1 cellular context compared by ENCODE assay signal in the genomic region with DNA sequence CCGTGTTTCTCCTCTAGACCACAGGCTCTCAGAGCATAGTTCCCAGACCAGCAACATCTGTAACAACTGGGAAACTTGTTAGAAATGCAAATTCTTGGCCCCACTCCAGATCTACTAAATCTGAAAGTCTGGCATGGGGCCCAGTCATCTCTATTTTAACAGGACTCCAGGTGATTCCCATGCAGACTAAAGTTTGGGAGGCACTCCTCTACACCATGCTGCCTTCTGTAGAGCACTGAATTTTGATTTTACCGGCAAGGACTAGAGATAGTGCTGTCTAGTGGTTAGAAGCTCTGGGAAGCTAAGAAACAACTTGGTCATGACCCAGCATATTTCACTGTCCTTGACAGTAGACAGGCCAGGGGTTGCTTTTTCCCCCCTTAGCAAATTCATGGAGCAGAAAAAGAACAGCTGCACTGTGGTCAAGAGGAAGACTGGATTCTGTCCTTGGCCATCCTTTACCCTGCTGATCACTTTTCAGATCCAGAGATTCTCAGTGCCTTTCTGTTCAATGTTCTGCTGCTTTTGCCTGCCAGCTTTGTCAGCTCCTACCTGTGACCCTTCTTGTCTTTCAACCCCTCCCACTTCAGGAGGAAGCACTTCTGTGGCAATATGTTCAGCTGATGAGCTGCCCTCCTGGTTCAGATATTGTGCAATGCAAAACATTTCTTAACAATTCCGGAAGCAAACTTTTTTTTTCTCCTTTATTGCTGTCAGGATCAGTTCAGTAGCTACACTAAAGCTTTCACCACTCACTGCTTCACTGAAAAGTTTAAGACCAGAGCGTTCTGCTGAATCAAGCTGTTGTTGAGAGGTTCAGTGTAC.
TF ChIP-seq lines count a peak whose summit lies in the region.

No MANE protein-coding gene starts in this region.

TF ChIP-seq in K562, 482 proteins besides CTCF, POLR2A, EP300 and RAD21 (continued from another document and continues in another):
- TF ChIP-seq, protein P1, sequence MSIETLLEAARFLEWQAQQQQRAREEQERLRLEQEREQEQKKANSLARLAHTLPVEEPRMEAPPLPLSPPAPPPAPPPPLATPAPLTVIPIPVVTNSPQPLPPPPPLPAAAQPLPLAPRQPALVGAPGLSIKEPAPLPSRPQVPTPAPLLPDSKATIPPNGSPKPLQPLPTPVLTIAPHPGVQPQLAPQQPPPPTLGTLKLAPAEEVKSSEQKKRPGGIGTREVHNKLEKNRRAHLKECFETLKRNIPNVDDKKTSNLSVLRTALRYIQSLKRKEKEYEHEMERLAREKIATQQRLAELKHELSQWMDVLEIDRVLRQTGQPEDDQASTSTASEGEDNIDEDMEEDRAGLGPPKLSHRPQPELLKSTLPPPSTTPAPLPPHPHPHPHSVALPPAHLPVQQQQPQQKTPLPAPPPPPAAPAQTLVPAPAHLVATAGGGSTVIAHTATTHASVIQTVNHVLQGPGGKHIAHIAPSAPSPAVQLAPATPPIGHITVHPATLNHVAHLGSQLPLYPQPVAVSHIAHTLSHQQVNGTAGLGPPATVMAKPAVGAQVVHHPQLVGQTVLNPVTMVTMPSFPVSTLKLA (conservative IDR thresholded peaks at IDR 0.05): 0 out of 4 replicates have a peak, but pooled peaks of 1 of the 2 experiments have one; percentile 31
- no peak for TF ChIP-seq NR2F6 (CRISPR knock-in tag; IDR thresholded peaks at IDR 0.05)
- TF ChIP-seq, protein P2, sequence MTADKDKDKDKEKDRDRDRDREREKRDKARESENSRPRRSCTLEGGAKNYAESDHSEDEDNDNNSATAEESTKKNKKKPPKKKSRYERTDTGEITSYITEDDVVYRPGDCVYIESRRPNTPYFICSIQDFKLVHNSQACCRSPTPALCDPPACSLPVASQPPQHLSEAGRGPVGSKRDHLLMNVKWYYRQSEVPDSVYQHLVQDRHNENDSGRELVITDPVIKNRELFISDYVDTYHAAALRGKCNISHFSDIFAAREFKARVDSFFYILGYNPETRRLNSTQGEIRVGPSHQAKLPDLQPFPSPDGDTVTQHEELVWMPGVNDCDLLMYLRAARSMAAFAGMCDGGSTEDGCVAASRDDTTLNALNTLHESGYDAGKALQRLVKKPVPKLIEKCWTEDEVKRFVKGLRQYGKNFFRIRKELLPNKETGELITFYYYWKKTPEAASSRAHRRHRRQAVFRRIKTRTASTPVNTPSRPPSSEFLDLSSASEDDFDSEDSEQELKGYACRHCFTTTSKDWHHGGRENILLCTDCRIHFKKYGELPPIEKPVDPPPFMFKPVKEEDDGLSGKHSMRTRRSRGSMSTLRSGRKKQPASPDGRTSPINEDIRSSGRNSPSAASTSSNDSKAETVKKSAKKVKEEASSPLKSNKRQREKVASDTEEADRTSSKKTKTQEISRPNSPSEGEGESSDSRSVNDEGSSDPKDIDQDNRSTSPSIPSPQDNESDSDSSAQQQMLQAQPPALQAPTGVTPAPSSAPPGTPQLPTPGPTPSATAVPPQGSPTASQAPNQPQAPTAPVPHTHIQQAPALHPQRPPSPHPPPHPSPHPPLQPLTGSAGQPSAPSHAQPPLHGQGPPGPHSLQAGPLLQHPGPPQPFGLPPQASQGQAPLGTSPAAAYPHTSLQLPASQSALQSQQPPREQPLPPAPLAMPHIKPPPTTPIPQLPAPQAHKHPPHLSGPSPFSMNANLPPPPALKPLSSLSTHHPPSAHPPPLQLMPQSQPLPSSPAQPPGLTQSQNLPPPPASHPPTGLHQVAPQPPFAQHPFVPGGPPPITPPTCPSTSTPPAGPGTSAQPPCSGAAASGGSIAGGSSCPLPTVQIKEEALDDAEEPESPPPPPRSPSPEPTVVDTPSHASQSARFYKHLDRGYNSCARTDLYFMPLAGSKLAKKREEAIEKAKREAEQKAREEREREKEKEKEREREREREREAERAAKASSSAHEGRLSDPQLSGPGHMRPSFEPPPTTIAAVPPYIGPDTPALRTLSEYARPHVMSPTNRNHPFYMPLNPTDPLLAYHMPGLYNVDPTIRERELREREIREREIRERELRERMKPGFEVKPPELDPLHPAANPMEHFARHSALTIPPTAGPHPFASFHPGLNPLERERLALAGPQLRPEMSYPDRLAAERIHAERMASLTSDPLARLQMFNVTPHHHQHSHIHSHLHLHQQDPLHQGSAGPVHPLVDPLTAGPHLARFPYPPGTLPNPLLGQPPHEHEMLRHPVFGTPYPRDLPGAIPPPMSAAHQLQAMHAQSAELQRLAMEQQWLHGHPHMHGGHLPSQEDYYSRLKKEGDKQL (CRISPR knock-in tag; IDR thresholded peaks at IDR 0.05; ENCODE audit: borderline replicate concordance): no peak
- no peak for TF ChIP-seq XRCC4 (IDR thresholded peaks at IDR 0.05; ENCODE audit: extremely low read depth, insufficient read depth, insufficient read length)
- TF ChIP-seq ZNF263 (CRISPR knock-in tag; IDR thresholded peaks at IDR 0.05; ENCODE audit: borderline replicate concordance): no peak
- TF ChIP-seq CBX8 (IDR thresholded peaks at IDR 0.05; ENCODE audit: borderline replicate concordance, extremely low read depth, low read depth, low read length, poor library complexity, severe bottlenecking): no peak
- TF ChIP-seq, protein P3, sequence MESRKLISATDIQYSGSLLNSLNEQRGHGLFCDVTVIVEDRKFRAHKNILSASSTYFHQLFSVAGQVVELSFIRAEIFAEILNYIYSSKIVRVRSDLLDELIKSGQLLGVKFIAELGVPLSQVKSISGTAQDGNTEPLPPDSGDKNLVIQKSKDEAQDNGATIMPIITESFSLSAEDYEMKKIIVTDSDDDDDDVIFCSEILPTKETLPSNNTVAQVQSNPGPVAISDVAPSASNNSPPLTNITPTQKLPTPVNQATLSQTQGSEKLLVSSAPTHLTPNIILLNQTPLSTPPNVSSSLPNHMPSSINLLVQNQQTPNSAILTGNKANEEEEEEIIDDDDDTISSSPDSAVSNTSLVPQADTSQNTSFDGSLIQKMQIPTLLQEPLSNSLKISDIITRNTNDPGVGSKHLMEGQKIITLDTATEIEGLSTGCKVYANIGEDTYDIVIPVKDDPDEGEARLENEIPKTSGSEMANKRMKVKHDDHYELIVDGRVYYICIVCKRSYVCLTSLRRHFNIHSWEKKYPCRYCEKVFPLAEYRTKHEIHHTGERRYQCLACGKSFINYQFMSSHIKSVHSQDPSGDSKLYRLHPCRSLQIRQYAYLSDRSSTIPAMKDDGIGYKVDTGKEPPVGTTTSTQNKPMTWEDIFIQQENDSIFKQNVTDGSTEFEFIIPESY (CRISPR knock-in tag; IDR thresholded peaks at IDR 0.05): no peak
- no peak for TF ChIP-seq FIP1L1 (IDR thresholded peaks at IDR 0.05; ENCODE audit: low read depth, low read length, poor library complexity, severe bottlenecking)
- TF ChIP-seq ETV5 (CRISPR knock-in tag; IDR thresholded peaks at IDR 0.05; ENCODE audit: low read depth): peak; percentile 77; the same call in 1 of the 2 replicates
- TF ChIP-seq SMC3 (conservative IDR thresholded peaks at IDR 0.05; ENCODE audit: insufficient read depth, low read depth, low read length): no peak
- TF ChIP-seq HMG20A (CRISPR knock-in tag; conservative IDR thresholded peaks at IDR 0.05): no peak
- peak; percentile 28; the same call in 1 of the 2 replicates for TF ChIP-seq BCOR (IDR thresholded peaks at IDR 0.05)
- TF ChIP-seq RAD51 (IDR thresholded peaks at IDR 0.05; ENCODE audit: borderline replicate concordance, low read depth): peak; percentile 80
- TF ChIP-seq NFATC3 (IDR thresholded peaks at IDR 0.05): no peak
- TF ChIP-seq, protein P4, sequence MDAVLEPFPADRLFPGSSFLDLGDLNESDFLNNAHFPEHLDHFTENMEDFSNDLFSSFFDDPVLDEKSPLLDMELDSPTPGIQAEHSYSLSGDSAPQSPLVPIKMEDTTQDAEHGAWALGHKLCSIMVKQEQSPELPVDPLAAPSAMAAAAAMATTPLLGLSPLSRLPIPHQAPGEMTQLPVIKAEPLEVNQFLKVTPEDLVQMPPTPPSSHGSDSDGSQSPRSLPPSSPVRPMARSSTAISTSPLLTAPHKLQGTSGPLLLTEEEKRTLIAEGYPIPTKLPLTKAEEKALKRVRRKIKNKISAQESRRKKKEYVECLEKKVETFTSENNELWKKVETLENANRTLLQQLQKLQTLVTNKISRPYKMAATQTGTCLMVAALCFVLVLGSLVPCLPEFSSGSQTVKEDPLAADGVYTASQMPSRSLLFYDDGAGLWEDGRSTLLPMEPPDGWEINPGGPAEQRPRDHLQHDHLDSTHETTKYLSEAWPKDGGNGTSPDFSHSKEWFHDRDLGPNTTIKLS (IDR thresholded peaks at IDR 0.05; ENCODE audit: borderline replicate concordance, low read depth): no peak
- no peak for TF ChIP-seq RBM34 (IDR thresholded peaks at IDR 0.05; ENCODE audit: borderline replicate concordance, insufficient read depth, low read length)
- TF ChIP-seq ZNF140 (CRISPR knock-in tag; IDR thresholded peaks at IDR 0.05): no peak
- peak; percentile 95 for TF ChIP-seq NFIC (IDR thresholded peaks at IDR 0.05)
- TF ChIP-seq PHB2 (IDR thresholded peaks at IDR 0.05; ENCODE audit: low read depth): no peak
- TF ChIP-seq, protein P5, sequence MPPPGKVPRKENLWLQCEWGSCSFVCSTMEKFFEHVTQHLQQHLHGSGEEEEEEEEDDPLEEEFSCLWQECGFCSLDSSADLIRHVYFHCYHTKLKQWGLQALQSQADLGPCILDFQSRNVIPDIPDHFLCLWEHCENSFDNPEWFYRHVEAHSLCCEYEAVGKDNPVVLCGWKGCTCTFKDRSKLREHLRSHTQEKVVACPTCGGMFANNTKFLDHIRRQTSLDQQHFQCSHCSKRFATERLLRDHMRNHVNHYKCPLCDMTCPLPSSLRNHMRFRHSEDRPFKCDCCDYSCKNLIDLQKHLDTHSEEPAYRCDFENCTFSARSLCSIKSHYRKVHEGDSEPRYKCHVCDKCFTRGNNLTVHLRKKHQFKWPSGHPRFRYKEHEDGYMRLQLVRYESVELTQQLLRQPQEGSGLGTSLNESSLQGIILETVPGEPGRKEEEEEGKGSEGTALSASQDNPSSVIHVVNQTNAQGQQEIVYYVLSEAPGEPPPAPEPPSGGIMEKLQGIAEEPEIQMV (tag; conservative IDR thresholded peaks at IDR 0.05; ENCODE audit: low read depth): 0 out of 2 replicates have a peak, but pooled peaks have one; percentile 13
- no peak for TF ChIP-seq THRAP3 (IDR thresholded peaks at IDR 0.05; ENCODE audit: borderline replicate concordance)
- TF ChIP-seq KLF1 (tag; IDR thresholded peaks at IDR 0.05): no peak
- TF ChIP-seq, protein P6, sequence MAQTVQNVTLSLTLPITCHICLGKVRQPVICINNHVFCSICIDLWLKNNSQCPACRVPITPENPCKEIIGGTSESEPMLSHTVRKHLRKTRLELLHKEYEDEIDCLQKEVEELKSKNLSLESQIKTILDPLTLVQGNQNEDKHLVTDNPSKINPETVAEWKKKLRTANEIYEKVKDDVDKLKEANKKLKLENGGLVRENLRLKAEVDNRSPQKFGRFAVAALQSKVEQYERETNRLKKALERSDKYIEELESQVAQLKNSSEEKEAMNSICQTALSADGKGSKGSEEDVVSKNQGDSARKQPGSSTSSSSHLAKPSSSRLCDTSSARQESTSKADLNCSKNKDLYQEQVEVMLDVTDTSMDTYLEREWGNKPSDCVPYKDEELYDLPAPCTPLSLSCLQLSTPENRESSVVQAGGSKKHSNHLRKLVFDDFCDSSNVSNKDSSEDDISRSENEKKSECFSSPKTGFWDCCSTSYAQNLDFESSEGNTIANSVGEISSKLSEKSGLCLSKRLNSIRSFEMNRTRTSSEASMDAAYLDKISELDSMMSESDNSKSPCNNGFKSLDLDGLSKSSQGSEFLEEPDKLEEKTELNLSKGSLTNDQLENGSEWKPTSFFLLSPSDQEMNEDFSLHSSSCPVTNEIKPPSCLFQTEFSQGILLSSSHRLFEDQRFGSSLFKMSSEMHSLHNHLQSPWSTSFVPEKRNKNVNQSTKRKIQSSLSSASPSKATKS (CRISPR knock-in tag; IDR thresholded peaks at IDR 0.05): no peak
- peak; percentile 56; the same call in 1 of the 2 replicates for TF ChIP-seq ARID1B (IDR thresholded peaks at IDR 0.05)
- no peak for TF ChIP-seq SNIP1 (IDR thresholded peaks at IDR 0.05; ENCODE audit: low read depth)
- TF ChIP-seq SP1 (CRISPR knock-in tag; IDR thresholded peaks at IDR 0.05): no peak; the same call in 1 of the 2 replicates
- TF ChIP-seq MEF2D (tag; conservative IDR thresholded peaks at IDR 0.05; ENCODE audit: low read depth): no peak
- no peak for TF ChIP-seq STAT5B (CRISPR knock-in tag; IDR thresholded peaks at IDR 0.05)
